Comparison of ENCODE assay signal across 16 cellular contexts in the genomic region with DNA sequence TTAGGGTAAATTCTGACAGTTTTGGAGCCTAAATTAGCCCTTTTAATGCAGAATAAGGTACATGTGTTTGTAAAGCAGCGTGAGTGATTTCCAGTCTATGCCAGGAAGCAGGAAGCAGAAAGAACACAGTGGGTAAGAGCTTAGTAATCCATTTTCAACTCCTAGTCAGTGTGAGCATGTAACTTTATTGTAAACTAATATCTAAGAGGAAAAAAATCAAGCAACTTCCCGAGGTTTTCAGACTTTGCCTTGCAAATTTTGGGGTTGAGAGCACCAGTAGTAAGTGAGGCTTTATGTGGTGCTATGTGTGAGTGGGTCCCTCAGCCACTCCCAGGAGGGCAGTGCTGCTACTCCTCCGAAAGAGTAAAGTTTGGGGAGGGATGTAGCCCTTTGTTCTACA. TPM values are rescaled to one million over a fixed set of nuclear protein-coding genes. Genes with fewer than 3 reads are reported as not detected.
A peak's percentile ranks its signal among the peaks of the same experiment; 100 is the strongest.
DNase-seq lines count a peak whose midpoint lies in the region; ATAC-seq and TF ChIP-seq lines count a peak whose summit lies in the region.
"Had no signal": no experiment of that assay in that cellular context is flagged by ENCODE, and none has a peak within 500 bp of the region (broad histone marks: within the 10 kb centered on the region; RNA-seq: fewer than 3 reads in every experiment).

No MANE protein-coding gene starts in this region.

- DNase-seq in activated T-cell treated with anti-CD3 and anti-CD28 coated beads, Interleukin-2, amount 50 U/mL, for 24 hours, result no peak
- no peak for DNase-seq in activated T-cell treated with anti-CD3 and anti-CD28 coated beads, Interleukin-2, amount 50 U/mL, for 1 hour
- DNase-seq in mesenchymal stem cell (no peak), tibial artery (no peak), cerebellar nuclear complex (lab: John Stamatoyannopoulos, UW) (no peak), NCI-H1930 (lab: John Stamatoyannopoulos, UW) (no peak)
- DNase-seq in stimulated activated CD4-positive, alpha-beta T cell treated with anti-CD3 and anti-CD28 coated beads, Interleukin-4, amount 100 ng/mL, for 4 hours, result no peak
- DNase-seq: 8988T; activated naive CD4-positive, alpha-beta T cell treated with anti-CD3 and anti-CD28 coated beads, Interleukin-2, amount 10 ng/mL, durations not matched to agents 7 days and 5 days; cortex of kidney; glutamatergic neuron; NCI-H1048; NCI-H69; stimulated activated CD8-positive, alpha-beta memory T cell treated with anti-CD3 and anti-CD28 coated beads, Interleukin-4, amount 100 ng/mL, for 48 hours had no signal

- H4K91ac ChIP-seq in mesenchymal stem cell (ENCODE audit: low read length), result no peak overlapping the region

- H3K4me2 ChIP-seq in mesenchymal stem cell (ENCODE audit: low read length, poor library complexity, severe bottlenecking), result no peak overlapping the region

- no peak for TF ChIP-seq CTCF in tibial artery (IDR thresholded peaks at IDR 0.05)

- H3K4me3 Mint-ChIP-seq in activated T-cell treated with anti-CD3 and anti-CD28 coated beads, Interleukin-2, amount 50 U/mL, for 24 hours, result no peak overlapping the region
- H3K4me3 Mint-ChIP-seq in activated T-helper 17 cell treated with anti-CD3 and anti-CD28 coated beads, Interleukin-2, amount 50 U/mL, for 72 hours, result peak overlapping the region; percentile 89
- H3K4me3 Mint-ChIP-seq: activated naive CD4-positive, alpha-beta T cell treated with anti-CD3 and anti-CD28 coated beads, Interleukin-2, amount 10 ng/mL, durations not matched to agents 7 days and 5 days had no signal

- no peak overlapping the region for H3K4me3 ChIP-seq in mesenchymal stem cell (ENCODE audit: insufficient read depth in 1 of 2, low read depth in 1 of 2, low read length in 2 of 2)
- H3K4me3 ChIP-seq in tibial artery, result peak overlapping the region in 1 of 2 donors; percentile 1

- H2BK5ac ChIP-seq in mesenchymal stem cell (ENCODE audit: low read depth, low read length, poor library complexity, severe bottlenecking), result no peak overlapping the region

- H3K14ac ChIP-seq in mesenchymal stem cell (ENCODE audit: low read length in 2 of 2), result no peak overlapping the region

- H2BK12ac ChIP-seq in mesenchymal stem cell (ENCODE audit: low read length in 2 of 2), result no peak overlapping the region

- peak overlapping the region; percentile 21 for H4K8ac ChIP-seq in mesenchymal stem cell (ENCODE audit: low read length)

- H3K36me3 ChIP-seq in mesenchymal stem cell (ENCODE audit: control insufficient read depth in 1 of 2, insufficient read depth in 2 of 2, low read depth in 1 of 2, low read length in 2 of 2), result peaks cover 0 to 6% of the 10 kb centered on the region in 2 experiments
- peaks cover 0 to 5% (median 3%) of the 10 kb centered on the region in 3 donors for H3K36me3 ChIP-seq in tibial artery

- H3K36me3 Mint-ChIP-seq in activated T-cell treated with anti-CD3 and anti-CD28 coated beads, Interleukin-2, amount 50 U/mL, for 24 hours (ENCODE audit: low read depth), result peaks cover 33% of the 10 kb centered on the region
- peaks cover 8% of the 10 kb centered on the region for H3K36me3 Mint-ChIP-seq in activated T-helper 17 cell treated with anti-CD3 and anti-CD28 coated beads, Interleukin-2, amount 50 U/mL, for 72 hours (ENCODE audit: low read depth)

- H3K27me3 ChIP-seq in mesenchymal stem cell (ENCODE audit: control insufficient read depth in 1 of 2, insufficient read depth in 1 of 2, low read length in 2 of 2), result no peaks in the 10 kb centered on the region
- H3K27me3 ChIP-seq in tibial artery, result no peaks in the 10 kb centered on the region

- ATAC-seq in activated T-helper 17 cell treated with anti-CD3 and anti-CD28 coated beads, Interleukin-2, amount 50 U/mL, for 72 hours (replicated peaks), result no peak

- no peak overlapping the region for H3K18ac ChIP-seq in mesenchymal stem cell (ENCODE audit: low read depth in 1 of 2, low read length in 2 of 2)

- no peak overlapping the region for H2AK5ac ChIP-seq in mesenchymal stem cell (ENCODE audit: low read length, severe bottlenecking)

- intact Hi-C loops in tibial artery (cut with DNase I; ENCODE audit: low total_unique reads), result no loop called here

- H3K9ac ChIP-seq in mesenchymal stem cell (ENCODE audit: low read length), result no peak overlapping the region

- H3K9me3 Mint-ChIP-seq in activated T-cell treated with anti-CD3 and anti-CD28 coated beads, Interleukin-2, amount 50 U/mL, for 24 hours, result no peaks in the 10 kb centered on the region
- H3K9me3 Mint-ChIP-seq in activated T-helper 17 cell treated with anti-CD3 and anti-CD28 coated beads, Interleukin-2, amount 50 U/mL, for 72 hours, result no peaks in the 10 kb centered on the region
- H3K9me3 Mint-ChIP-seq: activated naive CD4-positive, alpha-beta T cell treated with anti-CD3 and anti-CD28 coated beads, Interleukin-2, amount 10 ng/mL, durations not matched to agents 7 days and 5 days had no signal

- 81% methylated on average over 3 of the region's 3 CpGs for WGBS in mesenchymal stem cell

- H3K4me1 Mint-ChIP-seq in activated T-cell treated with anti-CD3 and anti-CD28 coated beads, Interleukin-2, amount 50 U/mL, for 24 hours (ENCODE audit: low read depth), result peaks cover 40% of the 10 kb centered on the region
- H3K4me1 Mint-ChIP-seq in activated T-helper 17 cell treated with anti-CD3 and anti-CD28 coated beads, Interleukin-2, amount 50 U/mL, for 72 hours, result peaks cover 24% of the 10 kb centered on the region

- H3K9me3 ChIP-seq in mesenchymal stem cell (ENCODE audit: control insufficient read depth, low read length), result no peaks in the 10 kb centered on the region
- no peaks in the 10 kb centered on the region for H3K9me3 ChIP-seq in tibial artery

- H3K4me1 ChIP-seq in mesenchymal stem cell (ENCODE audit: control insufficient read depth, insufficient read depth, low read depth, low read length) (peaks cover 5% of the 10 kb centered on the region), tibial artery (peaks cover 4 to 81% (median 72%) of the 10 kb centered on the region in 4 donors)

- H3K79me1 ChIP-seq in mesenchymal stem cell (replicated peaks; ENCODE audit: low read length, poor library complexity, severe bottlenecking), result peaks cover 34% of the 10 kb centered on the region

- no peak overlapping the region for H2BK120ac ChIP-seq in mesenchymal stem cell (ENCODE audit: low read depth, low read length)

- no peaks in the 10 kb centered on the region for H3K27me3 Mint-ChIP-seq in activated T-cell treated with anti-CD3 and anti-CD28 coated beads, Interleukin-2, amount 50 U/mL, for 24 hours
- H3K27me3 Mint-ChIP-seq in activated T-helper 17 cell treated with anti-CD3 and anti-CD28 coated beads, Interleukin-2, amount 50 U/mL, for 72 hours, result no peaks in the 10 kb centered on the region

- no peak overlapping the region for H2BK15ac ChIP-seq in mesenchymal stem cell (ENCODE audit: low read depth, poor library complexity, severe bottlenecking)

- H3K23ac ChIP-seq in mesenchymal stem cell (ENCODE audit: low read length in 2 of 2), result no peak overlapping the region

- no peak overlapping the region for H3K27ac ChIP-seq in mesenchymal stem cell (ENCODE audit: low read length, poor library complexity, severe bottlenecking)
- H3K27ac ChIP-seq in tibial artery, result peak overlapping the region; percentile 96 to 98

- peak overlapping the region; percentile 11 for H3K27ac Mint-ChIP-seq in activated T-cell treated with anti-CD3 and anti-CD28 coated beads, Interleukin-2, amount 50 U/mL, for 24 hours
- peak overlapping the region; percentile 76 for H3K27ac Mint-ChIP-seq in activated T-helper 17 cell treated with anti-CD3 and anti-CD28 coated beads, Interleukin-2, amount 50 U/mL, for 72 hours
- H3K27ac Mint-ChIP-seq: activated naive CD4-positive, alpha-beta T cell treated with anti-CD3 and anti-CD28 coated beads, Interleukin-2, amount 10 ng/mL, durations not matched to agents 7 days and 5 days had no signal

- no peak overlapping the region for H3K4ac ChIP-seq in mesenchymal stem cell (ENCODE audit: low read depth in 1 of 2, low read length in 2 of 2)

- H2AFZ ChIP-seq in mesenchymal stem cell (ENCODE audit: low read depth, low read length), result no peak overlapping the region

RNA-seq across cellular contexts. Expression of a gene that starts 2.9 kb away (rescaled TPM):
- 10 to 100 TPM in 1 of 2 donors, 1 to 10 TPM in 1; 8.5 to 11.8 TPM for total RNA-seq in activated T-helper 17 cell treated with anti-CD3 and anti-CD28 coated beads, Interleukin-2, amount 50 U/mL, for 72 hours
- polyA plus RNA-seq in mesenchymal stem cell (2013, experiment 1 of 2), result 8.8 TPM
- 8.8 TPM for polyA plus RNA-seq in mesenchymal stem cell (2013, experiment 2 of 2)

RNA-seq across cellular contexts. Expression of a gene that starts 40.6 kb away (rescaled TPM):
- not detected for total RNA-seq in activated T-helper 17 cell treated with anti-CD3 and anti-CD28 coated beads, Interleukin-2, amount 50 U/mL, for 72 hours
- polyA plus RNA-seq in mesenchymal stem cell (2013, experiment 1 of 2), result not detected
- polyA plus RNA-seq in mesenchymal stem cell (2013, experiment 2 of 2), result not detected
- total RNA-seq: mononuclear cell had no signal
